ENCODE assay signal across 9 cellular contexts in genomic region chrX:3697220-3697684, GRCh38. TPM values are rescaled to one million over a fixed set of nuclear protein-coding genes. Genes with fewer than 3 reads are reported as not detected.
A peak's percentile ranks its signal among the peaks of the same experiment; 100 is the strongest.
DNase-seq lines count a peak whose midpoint lies in the region; ATAC-seq and TF ChIP-seq lines count a peak whose summit lies in the region.
"Had no signal": no experiment of that assay in that cellular context is flagged by ENCODE, and none has a peak within 500 bp of the region (broad histone marks: within the 10 kb centered on the region; RNA-seq: fewer than 3 reads in every experiment).

No MANE protein-coding gene starts in this region.

- H3K27ac Mint-ChIP-seq in HFFc6 (peak overlapping the region; percentile 61; the same call in 1 of the 2 replicates), endothelial cell (ENCODE audit: unreplicated experiment) (peak overlapping the region; percentile 44)

- H3K4me1 Mint-ChIP-seq in HFFc6 (ENCODE audit: low read depth), result peaks cover 20% of the 10 kb centered on the region
- peaks cover 28% of the 10 kb centered on the region for H3K4me1 Mint-ChIP-seq in endothelial cell (ENCODE audit: unreplicated experiment)

- ATAC-seq in HG02571 (IDR thresholded peaks at IDR 0.05; ENCODE audit: unreplicated experiment), result no peak
- no peak for ATAC-seq in GM18909 (IDR thresholded peaks at IDR 0.05; ENCODE audit: poor library complexity, unreplicated experiment)
- no peak for ATAC-seq in HG02870 (IDR thresholded peaks at IDR 0.05; ENCODE audit: unreplicated experiment)

- no peaks in the 10 kb centered on the region for H3K9me3 ChIP-seq in SJCRH30 (replicated peaks)

- H3K36me3 ChIP-seq in SJCRH30, result no peaks in the 10 kb centered on the region

- no peaks in the 10 kb centered on the region for H3K36me3 Mint-ChIP-seq in HFFc6 (ENCODE audit: low read depth)
- no peaks in the 10 kb centered on the region for H3K36me3 Mint-ChIP-seq in endothelial cell (ENCODE audit: low read depth, unreplicated experiment)

- H3K9me3 Mint-ChIP-seq in HFFc6 (no peaks in the 10 kb centered on the region), endothelial cell (ENCODE audit: unreplicated experiment) (no peaks in the 10 kb centered on the region)

- peaks cover 23% of the 10 kb centered on the region for H3K4me1 ChIP-seq in SJCRH30

- no peaks in the 10 kb centered on the region for H3K27me3 ChIP-seq in SJCRH30

- no peak for TF ChIP-seq CTCF in HFFc6 (IDR thresholded peaks at IDR 0.05)
- TF ChIP-seq CTCF in endothelial cell (IDR thresholded peaks at IDR 0.05; ENCODE audit: unreplicated experiment), result no peak
- TF ChIP-seq CTCF in retinal pigment epithelial cell (conservative IDR thresholded peaks at IDR 0.05; ENCODE audit: low read depth, low read length), result no peak

- H3K27me3 Mint-ChIP-seq in HFFc6 (ENCODE audit: insufficient read depth) (no peaks in the 10 kb centered on the region), endothelial cell (ENCODE audit: unreplicated experiment) (no peaks in the 10 kb centered on the region)

- H3K4me3 ChIP-seq in SJCRH30 (peak overlapping the region; percentile 23), retinal pigment epithelial cell (ENCODE audit: low read length) (peak overlapping the region; percentile 22)

- DNase-seq in HFFc6, result no peak
- DNase-seq in SJCRH30, result no peak
- no peak for DNase-seq in endothelial cell (ENCODE audit: low spot score)
- no peak for DNase-seq in retinal pigment epithelial cell (ENCODE audit: low read depth)
- DNase-seq in NCI-H748 treated with DMSO at 0.1 percent for 48 hours (lab: John Stamatoyannopoulos, UW), result no peak
- DNase-seq: activated T-cell treated with anti-CD3 and anti-CD28 coated beads, Interleukin-2, amount 50 U/mL, for 1 hour had no signal

- H3K4me3 Mint-ChIP-seq in HFFc6 (no peak overlapping the region; the same call in 1 of the 2 replicates), endothelial cell (ENCODE audit: unreplicated experiment) (no peak overlapping the region)

- peak overlapping the region; percentile 85 for H3K27ac ChIP-seq in SJCRH30

RNA-seq across cellular contexts. Expression of gene PRKX, which starts 16.2 kb away (rescaled TPM):
- 10 to 100 TPM in 2 of 6 experiments, 1 to 10 TPM in 4; 8.2 to 12.2 (median 9.3) TPM for total RNA-seq in HFFc6 (2021; fragmentation: NEBNext Ultra II Directional; extraction: Animal tissue kit (Norgen Biotek cat#: 25700))
- total RNA-seq in SJCRH30 (2014; rRNA removed; shearing (Covaris generic)), result 56.6 and 57.4 TPM in 2 replicates
- 25.3 TPM for total RNA-seq in endothelial cell (ENCODE audit: unreplicated experiment)
